Comparison of ENCODE assay signal across 8 cellular contexts in genomic region chr15:79184465-79184892, GRCh38.
DNase-seq lines count a peak whose midpoint lies in the region; ATAC-seq and TF ChIP-seq lines count a peak whose summit lies in the region.

No MANE protein-coding gene starts in this region.

- H3K4me1 ChIP-seq in left ventricle myocardium inferior = no peaks in the 10 kb centered on the region

- H3K27me3 ChIP-seq in left ventricle myocardium inferior (ENCODE audit: low read depth) = peaks cover 25% of the 10 kb centered on the region

- H3K4me3 ChIP-seq in left ventricle myocardium inferior (no peak overlapping the region), retinal pigment epithelial cell (ENCODE audit: low read length) (no peak overlapping the region)

- intact Hi-C loops in left ventricle myocardium inferior (cut with micrococcal nuclease) = loop anchor here (2.0 kb wide), 1 partner anchor 156 kb away; no protein-coding TSS in a partner anchor

- no peak for ATAC-seq in GM19452 (IDR thresholded peaks at IDR 0.05; ENCODE audit: unreplicated experiment)
- ATAC-seq in GM21717 (IDR thresholded peaks at IDR 0.05; ENCODE audit: unreplicated experiment) = no peak

- H3K9me3 ChIP-seq in left ventricle myocardium inferior (replicated peaks) = no peaks in the 10 kb centered on the region

- peak; percentile 99 for TF ChIP-seq CTCF in left ventricle myocardium inferior (IDR thresholded peaks at IDR 0.05; ENCODE audit: borderline replicate concordance)
- TF ChIP-seq CTCF in retinal pigment epithelial cell (conservative IDR thresholded peaks at IDR 0.05; ENCODE audit: low read depth, low read length) = peak; percentile 99

- H3K27ac ChIP-seq in left ventricle myocardium inferior (replicated peaks) = no peak overlapping the region

- H3K36me3 ChIP-seq in left ventricle myocardium inferior = no peaks in the 10 kb centered on the region

- DNase-seq in EL (peak; percentile 59), M059J (ENCODE audit: low read depth) (peak; percentile 55), SW 1271 (lab: John Stamatoyannopoulos, UW) (peak; percentile 20 to 70), amniotic epithelial cell (ENCODE audit: low read depth) (peak; percentile 45), left ventricle myocardium inferior (peak; percentile 64), retinal pigment epithelial cell (ENCODE audit: low read depth) (no peak)
